ENCODE assay signal across 9 cellular contexts in genomic region chr20:53655909-53656652, GRCh38.
A peak's percentile ranks its signal among the peaks of the same experiment; 100 is the strongest.
DNase-seq lines count a peak whose midpoint lies in the region; ATAC-seq, FAIRE-seq and TF ChIP-seq lines count a peak whose summit lies in the region.
"Had no signal": no experiment of that assay in that cellular context is flagged by ENCODE, and none has a peak within 500 bp of the region (broad histone marks: within the 10 kb centered on the region; RNA-seq: fewer than 3 reads in every experiment).

No MANE protein-coding gene starts in this region.

- H3K27ac ChIP-seq in heart left ventricle (peak overlapping the region in 9 of 12 donors; percentile 0 to 86 (median 10)), keratinocyte (ENCODE audit: control insufficient read depth, insufficient read depth, low read length) (peak overlapping the region; percentile 88), endodermal cell (ENCODE audit: low read depth, low read length) (no peak overlapping the region)

- peak overlapping the region; percentile 61 for H3K27ac Mint-ChIP-seq in activated CD4-positive, alpha-beta memory T cell treated with anti-CD3 and anti-CD28 coated beads for 36 hours
- peak overlapping the region; percentile 75 for H3K27ac Mint-ChIP-seq in type B pancreatic cell
- no peak overlapping the region for H3K27ac Mint-ChIP-seq in endodermal cell

- CTCF ChIA-PET in activated CD4-positive, alpha-beta memory T cell treated with anti-CD3 and anti-CD28 coated beads for 36 hours (lab: Charles Lee) = interaction anchor here (1.9 kb wide), 1 partner anchor 13 kb away, joined by 5 read pairs; no protein-coding TSS in a partner anchor

- no peaks in the 10 kb centered on the region for H3K9me3 Mint-ChIP-seq in activated CD4-positive, alpha-beta memory T cell treated with anti-CD3 and anti-CD28 coated beads for 36 hours
- no peaks in the 10 kb centered on the region for H3K9me3 Mint-ChIP-seq in type B pancreatic cell
- H3K9me3 Mint-ChIP-seq in endodermal cell = no peaks in the 10 kb centered on the region
- H3K9me3 Mint-ChIP-seq: immature natural killer cell had no signal

- H3K4me1 Mint-ChIP-seq in activated CD4-positive, alpha-beta memory T cell treated with anti-CD3 and anti-CD28 coated beads for 36 hours (ENCODE audit: low read depth) = peaks cover 66% of the 10 kb centered on the region
- peaks cover 54% of the 10 kb centered on the region for H3K4me1 Mint-ChIP-seq in type B pancreatic cell (ENCODE audit: unreplicated experiment)
- H3K4me1 Mint-ChIP-seq in endodermal cell = peaks cover 34% of the 10 kb centered on the region

- H3K4me2 ChIP-seq in keratinocyte (ENCODE audit: control insufficient read depth, extremely low read depth, insufficient read depth, low read depth, low read length) = peak overlapping the region; percentile 94

- H3K9me3 ChIP-seq in heart left ventricle (no peaks in the 10 kb centered on the region), keratinocyte (ENCODE audit: control insufficient read depth, low read depth, low read length) (no peaks in the 10 kb centered on the region), endodermal cell (ENCODE audit: control insufficient read depth, low read length) (no peaks in the 10 kb centered on the region)

- FAIRE-seq in keratinocyte (lab: Jason Lieb, UNC) = no peak

- no peak overlapping the region for H3K4me3 Mint-ChIP-seq in activated CD4-positive, alpha-beta memory T cell treated with anti-CD3 and anti-CD28 coated beads for 36 hours
- peak overlapping the region; percentile 53 for H3K4me3 Mint-ChIP-seq in type B pancreatic cell
- no peak overlapping the region for H3K4me3 Mint-ChIP-seq in endodermal cell

- 64 to 73% (median 70%) methylated on average over 6 of the region's 6 CpGs for WGBS in heart left ventricle, 4 donors
- WGBS in endodermal cell (ENCODE audit: insufficient coverage in 1 of 2, insufficient read length in 1 of 2), 2 experiments = 81 to 87% methylated on average over 5 to 6 of the region's 6 CpGs

- H3K27me3 ChIP-seq in heart left ventricle = no peaks in the 10 kb centered on the region
- H3K27me3 ChIP-seq in keratinocyte (ENCODE audit: control insufficient read depth, extremely low read depth, insufficient read depth, low read length) = no peaks in the 10 kb centered on the region
- no peaks in the 10 kb centered on the region for H3K27me3 ChIP-seq in endodermal cell (ENCODE audit: control insufficient read depth, insufficient read depth, low read length, poor library complexity, severe bottlenecking)

- peaks cover 0 to 79% (median 28%) of the 10 kb centered on the region in 12 donors for H3K4me1 ChIP-seq in heart left ventricle
- H3K4me1 ChIP-seq in keratinocyte (ENCODE audit: control insufficient read depth, extremely low read depth, insufficient read depth, low read length) = peaks cover 63% of the 10 kb centered on the region
- peaks cover 4% of the 10 kb centered on the region for H3K4me1 ChIP-seq in endodermal cell (ENCODE audit: control insufficient read depth, insufficient read depth, low read length)

- intact Hi-C loops in heart left ventricle (cut with DNase I) = loop anchor here in 1 of 10 donors (5.0 kb wide), 1 partner anchor 49 kb away; no protein-coding TSS in a partner anchor
- intact Hi-C loops in left cardiac atrium (cut with DNase I) = no loop called here
- intact Hi-C loops in activated CD4-positive, alpha-beta memory T cell treated with anti-CD3 and anti-CD28 coated beads for 36 hours (cut with micrococcal nuclease) = loop anchor here (1.0 to 2.0 kb wide), 7 partner anchors 13 to 237 kb away; no protein-coding TSS in a partner anchor

- H2AFZ ChIP-seq in keratinocyte (ENCODE audit: control insufficient read depth, low read length) = peak overlapping the region; percentile 78

- TF ChIP-seq CTCF in heart left ventricle (IDR thresholded peaks at IDR 0.05) (no peak), keratinocyte (optimal IDR thresholded peaks at IDR 0.05 in 1 of 3, IDR thresholded peaks at IDR 0.05 in 1 of 3, conservative IDR thresholded peaks at IDR 0.05 in 1 of 3; ENCODE audit: extremely low read depth in 1 of 3, insufficient read depth in 2 of 3, low read length in 3 of 3) (no peak), type B pancreatic cell (conservative IDR thresholded peaks at IDR 0.05) (no peak), endodermal cell (conservative IDR thresholded peaks at IDR 0.05) (no peak)

- H3K9me1 ChIP-seq in keratinocyte (ENCODE audit: control insufficient read depth, extremely low read depth, insufficient read depth, low read length) = no peaks in the 10 kb centered on the region

- H3K4me3 ChIP-seq in heart left ventricle (no peak overlapping the region), keratinocyte (ENCODE audit: control insufficient read depth in 2 of 3, extremely low read depth in 1 of 3, insufficient read depth in 2 of 3, low read depth in 1 of 3, low read length in 3 of 3) (peak overlapping the region in 1 of 3 experiments; percentile 29), endodermal cell (ENCODE audit: low read length) (no peak overlapping the region)

- no peaks in the 10 kb centered on the region for H4K20me1 ChIP-seq in keratinocyte (ENCODE audit: control insufficient read depth, extremely low read depth, insufficient read depth, low read length)

- no peaks in the 10 kb centered on the region for H3K36me3 ChIP-seq in heart left ventricle
- no peaks in the 10 kb centered on the region for H3K36me3 ChIP-seq in keratinocyte (ENCODE audit: control insufficient read depth in 2 of 2, extremely low read depth in 1 of 2, insufficient read depth in 2 of 2, low read length in 2 of 2)
- no peaks in the 10 kb centered on the region for H3K36me3 ChIP-seq in endodermal cell (ENCODE audit: control insufficient read depth, insufficient read depth, low read length)

- H3K36me3 Mint-ChIP-seq in activated CD4-positive, alpha-beta memory T cell treated with anti-CD3 and anti-CD28 coated beads for 36 hours = no peaks in the 10 kb centered on the region
- H3K36me3 Mint-ChIP-seq in type B pancreatic cell (no peaks in the 10 kb centered on the region), endodermal cell (ENCODE audit: low read depth) (no peaks in the 10 kb centered on the region)
- H3K36me3 Mint-ChIP-seq: immature natural killer cell had no signal

- no peak for TF ChIP-seq POLR2A in heart left ventricle (IDR thresholded peaks at IDR 0.05)

- POLR2A ChIA-PET in activated CD4-positive, alpha-beta memory T cell treated with anti-CD3 and anti-CD28 coated beads for 36 hours (lab: Charles Lee) = interaction anchor here (1.7 kb wide), 1 partner anchor 13 kb away, joined by 4 read pairs; no protein-coding TSS in a partner anchor

- H3K79me2 ChIP-seq in keratinocyte (ENCODE audit: control insufficient read depth, insufficient read depth, low read length) = no peaks in the 10 kb centered on the region

- dilution Hi-C loops in keratinocyte (cut with MboI; ENCODE audit: extremely low pct_ligation_motif_present, low sequenced_read_pairs) = no loop called here

- DNase-seq in heart left ventricle (no peak), left cardiac atrium (no peak), keratinocyte (ENCODE audit: low read depth, low spot score) (no peak), type B pancreatic cell (ENCODE audit: extremely low spot score, unreplicated experiment) (no peak), endodermal cell (no peak), DMS53 treated with DMSO at 0.1 percent for 48 hours (lab: John Stamatoyannopoulos, UW; ENCODE audit: unreplicated experiment) (no peak)
- DNase-seq in activated CD4-positive, alpha-beta memory T cell treated with anti-CD3 and anti-CD28 coated beads for 36 hours = no peak
- DNase-seq: immature natural killer cell had no signal

- H3K27me3 Mint-ChIP-seq in activated CD4-positive, alpha-beta memory T cell treated with anti-CD3 and anti-CD28 coated beads for 36 hours = no peaks in the 10 kb centered on the region
- H3K27me3 Mint-ChIP-seq in type B pancreatic cell = no peaks in the 10 kb centered on the region
- no peaks in the 10 kb centered on the region for H3K27me3 Mint-ChIP-seq in endodermal cell (ENCODE audit: insufficient read depth)

- H3K9ac ChIP-seq in keratinocyte (ENCODE audit: control insufficient read depth, extremely low read depth, insufficient read depth, low read length) (peak overlapping the region; percentile 28), endodermal cell (ENCODE audit: extremely low read depth, low read length, poor library complexity, severe bottlenecking) (no peak overlapping the region)

- ATAC-seq in heart left ventricle (no peak), left cardiac atrium (no peak), HG03460 (IDR thresholded peaks at IDR 0.05; ENCODE audit: unreplicated experiment) (no peak)
